ENCODE assay signal across 9 cellular contexts in the genomic region with DNA sequence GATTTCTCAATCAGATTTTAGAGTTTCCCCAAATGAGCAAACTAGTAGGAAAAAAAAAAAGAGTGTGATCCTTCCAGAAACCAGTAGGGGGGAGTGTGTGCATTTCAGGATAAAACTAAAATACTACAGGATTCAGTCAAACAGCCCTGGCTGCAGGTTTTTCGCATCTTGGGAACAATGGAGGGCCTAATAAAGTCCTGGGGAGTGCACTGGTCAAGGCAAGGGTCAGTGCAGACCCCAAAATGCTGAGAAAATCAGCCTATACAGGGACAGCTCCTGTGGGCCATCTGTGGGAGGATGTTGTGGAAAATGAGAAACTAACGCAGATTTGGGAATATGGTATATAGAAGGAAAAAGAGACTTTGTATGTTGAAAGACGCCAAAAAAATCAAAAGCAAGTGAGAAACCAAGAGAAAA. TPM values are rescaled to one million over a fixed set of nuclear protein-coding genes. Genes with fewer than 3 reads are reported as not detected.
DNase-seq lines count a peak whose midpoint lies in the region; ATAC-seq, FAIRE-seq and TF ChIP-seq lines count a peak whose summit lies in the region.
"Had no signal": no experiment of that assay in that cellular context is flagged by ENCODE, and none has a peak within 500 bp of the region (broad histone marks: within the 10 kb centered on the region; RNA-seq: fewer than 3 reads in every experiment).

No MANE protein-coding gene starts in this region.

- H3K4me3 Mint-ChIP-seq in astrocyte (ENCODE audit: unreplicated experiment) = no peak overlapping the region
- no peak overlapping the region for H3K4me3 Mint-ChIP-seq in activated CD4-positive, alpha-beta T cell treated with anti-CD3 and anti-CD28 coated beads, Interleukin-2, amount 10 ng/mL, durations not matched to agents 24 days and 14 days
- H3K4me3 Mint-ChIP-seq in activated CD8-positive, alpha-beta memory T cell treated with anti-CD3 and anti-CD28 coated beads, Interleukin-2, amount 10 ng/mL, durations not matched to agents 7 days and 5 days = no peak overlapping the region
- H3K4me3 Mint-ChIP-seq: CD4-positive, CD25-positive, alpha-beta regulatory T cell had no signal

- H3K36me3 Mint-ChIP-seq in astrocyte (ENCODE audit: low read depth, unreplicated experiment) = no peaks in the 10 kb centered on the region
- no peaks in the 10 kb centered on the region for H3K36me3 Mint-ChIP-seq in activated CD4-positive, alpha-beta T cell treated with anti-CD3 and anti-CD28 coated beads, Interleukin-2, amount 10 ng/mL, durations not matched to agents 24 days and 14 days (ENCODE audit: low read depth)
- no peaks in the 10 kb centered on the region for H3K36me3 Mint-ChIP-seq in activated CD8-positive, alpha-beta memory T cell treated with anti-CD3 and anti-CD28 coated beads, Interleukin-2, amount 10 ng/mL, durations not matched to agents 7 days and 5 days
- H3K36me3 Mint-ChIP-seq: CD4-positive, CD25-positive, alpha-beta regulatory T cell had no signal

- H2AFZ ChIP-seq in astrocyte (ENCODE audit: low read depth, low read length) = no peak overlapping the region

- no peak overlapping the region for H3K4me3 ChIP-seq in astrocyte (ENCODE audit: insufficient read depth, low read depth, low read length)

- no peaks in the 10 kb centered on the region for H4K20me1 ChIP-seq in astrocyte (ENCODE audit: insufficient read depth, low read length)

- H3K4me1 Mint-ChIP-seq in astrocyte (ENCODE audit: low read depth, unreplicated experiment) = peaks cover 10% of the 10 kb centered on the region
- no peaks in the 10 kb centered on the region for H3K4me1 Mint-ChIP-seq in activated CD4-positive, alpha-beta T cell treated with anti-CD3 and anti-CD28 coated beads, Interleukin-2, amount 10 ng/mL, durations not matched to agents 24 days and 14 days
- H3K4me1 Mint-ChIP-seq in activated CD8-positive, alpha-beta memory T cell treated with anti-CD3 and anti-CD28 coated beads, Interleukin-2, amount 10 ng/mL, durations not matched to agents 7 days and 5 days = no peaks in the 10 kb centered on the region
- H3K4me1 Mint-ChIP-seq: CD4-positive, CD25-positive, alpha-beta regulatory T cell had no signal

- H3K27me3 Mint-ChIP-seq in astrocyte (ENCODE audit: low read depth, unreplicated experiment) = no peaks in the 10 kb centered on the region
- peaks cover 15% of the 10 kb centered on the region for H3K27me3 Mint-ChIP-seq in activated CD4-positive, alpha-beta T cell treated with anti-CD3 and anti-CD28 coated beads, Interleukin-2, amount 10 ng/mL, durations not matched to agents 24 days and 14 days
- H3K27me3 Mint-ChIP-seq in activated CD8-positive, alpha-beta memory T cell treated with anti-CD3 and anti-CD28 coated beads, Interleukin-2, amount 10 ng/mL, durations not matched to agents 7 days and 5 days = peaks cover 26% of the 10 kb centered on the region

- no peaks in the 10 kb centered on the region for H3K36me3 ChIP-seq in astrocyte (ENCODE audit: insufficient read depth, low read length)

- no peak overlapping the region for H3K9ac ChIP-seq in astrocyte (ENCODE audit: low read length)

- no peaks in the 10 kb centered on the region for H3K9me3 ChIP-seq in astrocyte (ENCODE audit: insufficient read depth, low read depth, low read length)

- TF ChIP-seq CTCF in astrocyte (IDR thresholded peaks at IDR 0.05; ENCODE audit: insufficient read depth, low read depth, low read length) = peak; percentile 84

- no peaks in the 10 kb centered on the region for H3K79me2 ChIP-seq in astrocyte (ENCODE audit: insufficient read depth, low read length)

- no peak overlapping the region for H3K27ac Mint-ChIP-seq in astrocyte (ENCODE audit: unreplicated experiment)
- no peak overlapping the region for H3K27ac Mint-ChIP-seq in activated CD4-positive, alpha-beta T cell treated with anti-CD3 and anti-CD28 coated beads, Interleukin-2, amount 10 ng/mL, durations not matched to agents 24 days and 14 days
- H3K27ac Mint-ChIP-seq in activated CD8-positive, alpha-beta memory T cell treated with anti-CD3 and anti-CD28 coated beads, Interleukin-2, amount 10 ng/mL, durations not matched to agents 7 days and 5 days = no peak overlapping the region
- H3K27ac Mint-ChIP-seq: CD4-positive, CD25-positive, alpha-beta regulatory T cell had no signal

- ATAC-seq in GM21737 (IDR thresholded peaks at IDR 0.05; ENCODE audit: unreplicated experiment) = no peak
- no peak for ATAC-seq in activated CD8-positive, alpha-beta memory T cell treated with anti-CD3 and anti-CD28 coated beads, Interleukin-2, amount 10 ng/mL, durations not matched to agents 7 days and 5 days

- no peaks in the 10 kb centered on the region for H3K9me3 Mint-ChIP-seq in astrocyte (ENCODE audit: unreplicated experiment)
- H3K9me3 Mint-ChIP-seq in activated CD4-positive, alpha-beta T cell treated with anti-CD3 and anti-CD28 coated beads, Interleukin-2, amount 10 ng/mL, durations not matched to agents 24 days and 14 days = no peaks in the 10 kb centered on the region
- no peaks in the 10 kb centered on the region for H3K9me3 Mint-ChIP-seq in activated CD8-positive, alpha-beta memory T cell treated with anti-CD3 and anti-CD28 coated beads, Interleukin-2, amount 10 ng/mL, durations not matched to agents 7 days and 5 days (ENCODE audit: low read depth)

- no peak overlapping the region for H3K27ac ChIP-seq in astrocyte (ENCODE audit: low read depth, low read length)

- CTCF ChIA-PET in activated CD8-positive, alpha-beta memory T cell treated with anti-CD3 and anti-CD28 coated beads, Interleukin-2, amount 10 ng/mL, durations not matched to agents 7 days and 5 days (lab: Charles Lee) = interaction anchor here (0.6 to 1.7 kb wide), 4 partner anchors 23 to 1159 kb away, joined by 3 to 5 read pairs (median 4); a partner anchor contains a TSS

- H3K4me2 ChIP-seq in astrocyte (ENCODE audit: low read length) = no peak overlapping the region

- no peaks in the 10 kb centered on the region for H3K4me1 ChIP-seq in astrocyte (ENCODE audit: insufficient read depth, low read length)

- DNase-seq in NCI-H2107 (lab: John Stamatoyannopoulos, UW) (peak; percentile 6), NCI-H2107 treated with DMSO at 0.1 percent for 48 hours (lab: John Stamatoyannopoulos, UW; ENCODE audit: unreplicated experiment) (no peak), NCI-H1105 treated with DMSO at 0.1 percent for 48 hours (lab: John Stamatoyannopoulos, UW) (peak; percentile 28), astrocyte (ENCODE audit: low read depth) (peak; percentile 4), left kidney (ENCODE audit: low read depth, low spot score) (peak; percentile 65)
- no peak for DNase-seq in activated CD4-positive, alpha-beta T cell treated with anti-CD3 and anti-CD28 coated beads, Interleukin-2, amount 10 ng/mL, durations not matched to agents 24 days and 14 days
- no peak for DNase-seq in activated CD8-positive, alpha-beta memory T cell treated with anti-CD3 and anti-CD28 coated beads, Interleukin-2, amount 10 ng/mL, durations not matched to agents 7 days and 5 days

- no peak for FAIRE-seq in astrocyte (lab: Jason Lieb, UNC)

- H3K27me3 ChIP-seq in astrocyte (ENCODE audit: insufficient read depth, low read length) = peaks cover 19% of the 10 kb centered on the region

- intact Hi-C loops in activated CD4-positive, alpha-beta T cell treated with anti-CD3 and anti-CD28 coated beads, Interleukin-2, amount 10 ng/mL, durations not matched to agents 24 days and 14 days (cut with micrococcal nuclease) = no loop called here

RNA-seq across cellular contexts. Expression of a gene that starts 22.2 kb away (rescaled TPM):
- total RNA-seq in astrocyte = 48.6 and 49.2 TPM in 2 replicates
- total RNA-seq in activated CD4-positive, alpha-beta T cell treated with anti-CD3 and anti-CD28 coated beads, Interleukin-2, amount 10 ng/mL, durations not matched to agents 24 days and 14 days = 42.4 and 42.9 TPM in 2 replicates
- 10 to 100 TPM; 45.1 to 50.6 TPM for total RNA-seq in activated CD8-positive, alpha-beta memory T cell treated with anti-CD3 and anti-CD28 coated beads, Interleukin-2, amount 10 ng/mL, durations not matched to agents 7 days and 5 days

RNA-seq across cellular contexts. Expression of a gene that starts 23.3 kb away (rescaled TPM):
- total RNA-seq in astrocyte = 0.14 and 0.16 TPM in 2 replicates
- total RNA-seq in activated CD4-positive, alpha-beta T cell treated with anti-CD3 and anti-CD28 coated beads, Interleukin-2, amount 10 ng/mL, durations not matched to agents 24 days and 14 days = not detected in 2 replicates
- total RNA-seq in activated CD8-positive, alpha-beta memory T cell treated with anti-CD3 and anti-CD28 coated beads, Interleukin-2, amount 10 ng/mL, durations not matched to agents 7 days and 5 days = not detected
- total RNA-seq: CD4-positive, CD25-positive, alpha-beta regulatory T cell had no signal

Comparison
In these comparisons a context has a peak if more than half of its experiments do, and no peak if none do; other contexts are left out.
1. DNase-seq: peak in NCI-H2107 (single experiment), NCI-H1105 treated with DMSO at 0.1 percent for 48 hours (single experiment), astrocyte (single experiment) and left kidney (single experiment); none in NCI-H2107 treated with DMSO at 0.1 percent for 48 hours (single experiment), activated CD4-positive, alpha-beta T cell treated with anti-CD3 and anti-CD28 coated beads, Interleukin-2, amount 10 ng/mL, durations not matched to agents 24 days and 14 days (single experiment) and activated CD8-positive, alpha-beta memory T cell treated with anti-CD3 and anti-CD28 coated beads, Interleukin-2, amount 10 ng/mL, durations not matched to agents 7 days and 5 days (single experiment).